Comparison of ENCODE assay signal across 11 cellular contexts in genomic region chr17:51050291-51051033, GRCh38.
DNase-seq lines count a peak whose midpoint lies in the region; ATAC-seq and TF ChIP-seq lines count a peak whose summit lies in the region.
"Had no signal": no experiment of that assay in that cellular context is flagged by ENCODE, and none has a peak within 500 bp of the region (broad histone marks: within the 10 kb centered on the region; RNA-seq: fewer than 3 reads in every experiment).

No MANE protein-coding gene starts in this region.

- peaks cover 5% of the 10 kb centered on the region for H3K36me3 Mint-ChIP-seq in MCF 10A (ENCODE audit: insufficient read depth, unreplicated experiment)

- H3K27ac ChIP-seq in mammary epithelial cell (ENCODE audit: insufficient read depth, low read depth, low read length): peak overlapping the region; percentile 6
- H3K27ac ChIP-seq in effector memory CD4-positive, alpha-beta T cell (ENCODE audit: insufficient read depth, low read length, poor library complexity, severe bottlenecking): no peak overlapping the region

- dilution Hi-C loops in mammary epithelial cell (cut with HindIII; ENCODE audit: low sequenced_read_pairs): no loop called here

- no peaks in the 10 kb centered on the region for H3K27me3 ChIP-seq in mammary epithelial cell (ENCODE audit: insufficient read depth, low read length)
- H3K27me3 ChIP-seq in effector memory CD4-positive, alpha-beta T cell (replicated peaks; ENCODE audit: control insufficient read depth, insufficient read depth, low read length, poor library complexity, severe bottlenecking): no peaks in the 10 kb centered on the region

- CTCF ChIA-PET in mammary epithelial cell (lab: Charles Lee; ENCODE audit: low non-redundant PET): no interaction called here
- CTCF ChIA-PET in MCF 10A (lab: Yijun Ruan, JAX): interaction anchor here (0.6 to 1.1 kb wide), 2 partner anchors 18 to 1158 kb away, joined by 3 to 5 read pairs; no protein-coding TSS in a partner anchor

- H3K27ac Mint-ChIP-seq in MCF 10A (ENCODE audit: low read depth, unreplicated experiment): no peak overlapping the region

- WGBS in mammary epithelial cell (ENCODE audit: low coverage, missing lambda C conversion rate): 24% methylated on average over 3 of the region's 3 CpGs

- intact Hi-C loops in mammary epithelial cell (cut with micrococcal nuclease) (no loop called here), MCF 10A (cut with micrococcal nuclease) (no loop called here)

- H3K79me2 ChIP-seq in mammary epithelial cell (ENCODE audit: insufficient read depth, low read length): peaks cover 42% of the 10 kb centered on the region

- no TSS peak for BruUV-seq in mammary epithelial cell (replicated peaks; lab: Mats Ljungman, UMichigan)
- no TSS peak for BruUV-seq in MCF 10A (replicated peaks; lab: Mats Ljungman, UMichigan)

- H3K4me3 ChIP-seq in mammary epithelial cell (replicated peaks in 1 of 3; ENCODE audit: insufficient read depth in 1 of 3, low read depth in 2 of 3, low read length in 3 of 3): no peak overlapping the region
- no peak overlapping the region for H3K4me3 ChIP-seq in effector memory CD4-positive, alpha-beta T cell (ENCODE audit: insufficient read depth, low read depth, low read length, poor library complexity, severe bottlenecking)
- H3K4me3 ChIP-seq: lung had no signal

- H3K27me3 Mint-ChIP-seq in MCF 10A (ENCODE audit: insufficient read depth, unreplicated experiment): no peaks in the 10 kb centered on the region

- POLR2A ChIA-PET in MCF 10A (lab: Yijun Ruan, JAX): interaction anchor here (0.7 to 1.6 kb wide), 2 partner anchors 10 to 45 kb away, joined by 4 to 9 read pairs; no protein-coding TSS in a partner anchor

- H3K4me1 ChIP-seq in mammary epithelial cell (ENCODE audit: insufficient read depth, low read length): peaks cover 28% of the 10 kb centered on the region
- H3K4me1 ChIP-seq in effector memory CD4-positive, alpha-beta T cell (ENCODE audit: control insufficient read depth, insufficient read depth, low read length, poor library complexity, severe bottlenecking): no peaks in the 10 kb centered on the region

- no peak overlapping the region for H3K9ac ChIP-seq in mammary epithelial cell (ENCODE audit: insufficient read depth, low read length)

- H2AFZ ChIP-seq in mammary epithelial cell (ENCODE audit: low read depth, low read length): no peak overlapping the region

- peaks cover 4% of the 10 kb centered on the region for H3K4me1 Mint-ChIP-seq in MCF 10A (ENCODE audit: insufficient read depth, unreplicated experiment)

- DNase-seq in mammary epithelial cell (peak; percentile 87), MCF 10A (ENCODE audit: unreplicated experiment) (no peak), RPMI7951 (ENCODE audit: low read depth) (peak; percentile 25), dedifferentiated amniotic fluid mesenchymal stem cell (ENCODE audit: extremely low spot score) (no peak), inferior parietal cortex (ENCODE audit: extremely low spot score) (no peak), AG08396 (ENCODE audit: low spot score) (no peak)
- no peak for DNase-seq in effector memory CD4-positive, alpha-beta T cell
- DNase-seq: activated CD8-positive, alpha-beta memory T cell treated with anti-CD3 and anti-CD28 coated beads, Interleukin-2, amount 50 U/mL, for 4 hours; NCI-H526 had no signal

- H3K9me3 ChIP-seq in mammary epithelial cell (replicated peaks; ENCODE audit: insufficient read depth, low read length): no peaks in the 10 kb centered on the region
- no peaks in the 10 kb centered on the region for H3K9me3 ChIP-seq in effector memory CD4-positive, alpha-beta T cell (ENCODE audit: control insufficient read depth, low read length)

- H4K20me1 ChIP-seq in mammary epithelial cell (ENCODE audit: insufficient read depth, low read length): no peaks in the 10 kb centered on the region

- H3K9me3 Mint-ChIP-seq in MCF 10A (ENCODE audit: unreplicated experiment): no peaks in the 10 kb centered on the region

- ATAC-seq in HG02938 (IDR thresholded peaks at IDR 0.05; ENCODE audit: unreplicated experiment): peak; percentile 91

- peak overlapping the region; percentile 49 for H3K4me2 ChIP-seq in mammary epithelial cell (ENCODE audit: insufficient read depth, low read depth, low read length)

- TF ChIP-seq CTCF in mammary epithelial cell (conservative IDR thresholded peaks at IDR 0.05 in 1 of 2, IDR thresholded peaks at IDR 0.05 in 1 of 2; ENCODE audit: extremely low read depth in 1 of 2, insufficient read depth in 1 of 2, low read depth in 1 of 2, low read length in 2 of 2) (no peak), MCF 10A (IDR thresholded peaks at IDR 0.05; ENCODE audit: unreplicated experiment) (no peak)

- in situ Hi-C loops in mammary epithelial cell (cut with MboI; ENCODE audit: low sequenced_read_pairs in 2 of 2): no loop called here

- H3K36me3 ChIP-seq in mammary epithelial cell (ENCODE audit: insufficient read depth, low read length): no peaks in the 10 kb centered on the region
- H3K36me3 ChIP-seq in effector memory CD4-positive, alpha-beta T cell (ENCODE audit: control insufficient read depth, insufficient read depth, low read length): no peaks in the 10 kb centered on the region

- no peak overlapping the region for H3K4me3 Mint-ChIP-seq in MCF 10A (ENCODE audit: unreplicated experiment)

Comparison
In these comparisons a context has a peak if more than half of its experiments do, and no peak if none do; other contexts are left out.
1. DNase-seq: peak in mammary epithelial cell (single experiment) and RPMI7951 (single experiment); none in MCF 10A (single experiment), dedifferentiated amniotic fluid mesenchymal stem cell (single experiment), effector memory CD4-positive, alpha-beta T cell (0 of 3), inferior parietal cortex (single experiment) and AG08396 (single experiment).